In genomic region chr6:115356371-115356770, GRCh38 we compare ENCODE assay signal across 2 cellular contexts.
TF ChIP-seq lines count a peak whose summit lies in the region.

No MANE protein-coding gene starts in this region.

TF ChIP-seq in GM23338, 12 proteins besides CTCF, POLR2A, EP300 and RAD21:
- TF ChIP-seq, protein P1, sequence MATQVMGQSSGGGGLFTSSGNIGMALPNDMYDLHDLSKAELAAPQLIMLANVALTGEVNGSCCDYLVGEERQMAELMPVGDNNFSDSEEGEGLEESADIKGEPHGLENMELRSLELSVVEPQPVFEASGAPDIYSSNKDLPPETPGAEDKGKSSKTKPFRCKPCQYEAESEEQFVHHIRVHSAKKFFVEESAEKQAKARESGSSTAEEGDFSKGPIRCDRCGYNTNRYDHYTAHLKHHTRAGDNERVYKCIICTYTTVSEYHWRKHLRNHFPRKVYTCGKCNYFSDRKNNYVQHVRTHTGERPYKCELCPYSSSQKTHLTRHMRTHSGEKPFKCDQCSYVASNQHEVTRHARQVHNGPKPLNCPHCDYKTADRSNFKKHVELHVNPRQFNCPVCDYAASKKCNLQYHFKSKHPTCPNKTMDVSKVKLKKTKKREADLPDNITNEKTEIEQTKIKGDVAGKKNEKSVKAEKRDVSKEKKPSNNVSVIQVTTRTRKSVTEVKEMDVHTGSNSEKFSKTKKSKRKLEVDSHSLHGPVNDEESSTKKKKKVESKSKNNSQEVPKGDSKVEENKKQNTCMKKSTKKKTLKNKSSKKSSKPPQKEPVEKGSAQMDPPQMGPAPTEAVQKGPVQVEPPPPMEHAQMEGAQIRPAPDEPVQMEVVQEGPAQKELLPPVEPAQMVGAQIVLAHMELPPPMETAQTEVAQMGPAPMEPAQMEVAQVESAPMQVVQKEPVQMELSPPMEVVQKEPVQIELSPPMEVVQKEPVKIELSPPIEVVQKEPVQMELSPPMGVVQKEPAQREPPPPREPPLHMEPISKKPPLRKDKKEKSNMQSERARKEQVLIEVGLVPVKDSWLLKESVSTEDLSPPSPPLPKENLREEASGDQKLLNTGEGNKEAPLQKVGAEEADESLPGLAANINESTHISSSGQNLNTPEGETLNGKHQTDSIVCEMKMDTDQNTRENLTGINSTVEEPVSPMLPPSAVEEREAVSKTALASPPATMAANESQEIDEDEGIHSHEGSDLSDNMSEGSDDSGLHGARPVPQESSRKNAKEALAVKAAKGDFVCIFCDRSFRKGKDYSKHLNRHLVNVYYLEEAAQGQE (IDR thresholded peaks at IDR 0.05; ENCODE audit: unreplicated experiment): peak; percentile 57
- TF ChIP-seq EZH2phosphoT487 (IDR thresholded peaks at IDR 0.05; ENCODE audit: unreplicated experiment) (no peak), JUNB (IDR thresholded peaks at IDR 0.05; ENCODE audit: unreplicated experiment) (no peak), ZNF331 (CRISPR knock-in tag; IDR thresholded peaks at IDR 0.05; ENCODE audit: low read depth) (no peak), ETS1 (IDR thresholded peaks at IDR 0.05) (no peak)

TF ChIP-seq in Ishikawa, 13 proteins besides CTCF, POLR2A, EP300 and RAD21 (continued from another document):
- TF ChIP-seq, protein P1 (IDR thresholded peaks at IDR 0.05; ENCODE audit: low read depth): peak; percentile 71
